29 cellular contexts compared by ENCODE assay signal in the genomic region with DNA sequence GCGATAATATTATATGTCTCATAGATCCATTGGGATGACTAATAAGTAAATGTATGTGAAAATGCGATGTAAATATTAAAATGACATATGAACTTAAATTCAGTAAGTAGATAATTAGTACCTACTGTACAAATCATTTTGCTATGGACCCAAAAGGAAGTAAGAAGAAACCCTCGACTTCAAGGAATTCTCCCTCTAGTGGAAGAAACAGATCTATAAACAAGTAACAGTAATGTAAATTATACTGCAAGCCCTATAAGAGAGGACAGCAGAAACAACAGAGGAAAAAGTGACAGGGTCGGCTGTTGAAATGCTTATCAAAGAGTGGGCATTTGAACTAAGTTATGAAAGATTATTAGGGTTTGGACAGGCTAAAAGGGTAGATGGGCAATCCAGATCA.
DNase-seq lines count a peak whose midpoint lies in the region; ATAC-seq and TF ChIP-seq lines count a peak whose summit lies in the region.
"Had no signal": no experiment of that assay in that cellular context is flagged by ENCODE, and none has a peak within 500 bp of the region (broad histone marks: within the 10 kb centered on the region; RNA-seq: fewer than 3 reads in every experiment).

No MANE protein-coding gene starts in this region.

- no TSS peak for BruUV-seq in MCF 10A (replicated peaks; lab: Mats Ljungman, UMichigan)

- no peaks in the 10 kb centered on the region for H3K79me2 ChIP-seq in osteoblast (ENCODE audit: insufficient read depth, low read length)

- H3K27ac ChIP-seq in breast epithelium (no peak overlapping the region), endodermal cell (ENCODE audit: low read depth, low read length) (no peak overlapping the region), osteoblast (ENCODE audit: low read depth, low read length) (no peak overlapping the region)
- H3K27ac ChIP-seq: BLaER1 treated with 17β-estradiol and CSF1 and Interleukin-3, amounts not matched to agents 10 nM and 100 nM; dorsolateral prefrontal cortex; epithelial cell of prostate; left ventricle myocardium inferior had no signal

- 60 to 95% methylated on average over 1 of the region's 4 CpGs for WGBS in endodermal cell (ENCODE audit: insufficient coverage in 1 of 2, insufficient read length in 1 of 2), 2 experiments

- no peak overlapping the region for H3K4me2 ChIP-seq in osteoblast (ENCODE audit: insufficient read depth, low read length)
- H3K4me2 ChIP-seq: BLaER1 treated with 17β-estradiol and CSF1 and Interleukin-3, amounts not matched to agents 10 nM and 100 nM had no signal

- DNase-seq in MCF 10A (ENCODE audit: unreplicated experiment) (peak; percentile 8), breast epithelium (ENCODE audit: low spot score in 2 of 2) (no peak), OCI-M1 (lab: John Stamatoyannopoulos, UW) (peak; percentile 77), endodermal cell (no peak), osteoblast (ENCODE audit: insufficient read length, low spot score, missing footprints) (no peak)
- DNase-seq in activated naive CD4-positive, alpha-beta T cell treated with anti-CD3 and anti-CD28 coated beads for 36 hours = no peak
- no peak for DNase-seq in T-helper 2 cell treated with Interferon-gamma antibody and Interleukin-4, amounts not matched to agents 5 μg/mL and 100 μg/mL, for 36 hours (ENCODE audit: low spot score)
- DNase-seq: activated CD4-positive, alpha-beta T cell treated with anti-CD3 and anti-CD28 coated beads for 36 hours; activated CD8-positive, alpha-beta memory T cell treated with anti-CD3 and anti-CD28 coated beads for 24 hours; activated naive CD4-positive, alpha-beta T cell treated with anti-CD3 and anti-CD28 coated beads, Interleukin-2, amount 10 ng/mL, durations not matched to agents 7 days and 5 days; activated T-cell treated with anti-CD3 and anti-CD28 coated beads, Interleukin-2, amount 50 U/mL, for 48 hours; amygdala; central memory CD4-positive, alpha-beta T cell; dorsolateral prefrontal cortex; foreskin fibroblast; left ventricle myocardium inferior; mucosa of descending colon; NCI-H1105; NCI-H2107; NCI-H446 treated with DMSO at 0.1 percent for 48 hours; nephron progenitor cell; posterior cingulate gyrus; substantia nigra; T-cell had no signal

- H4K20me1 ChIP-seq in osteoblast (ENCODE audit: insufficient read depth, low read length) = no peaks in the 10 kb centered on the region
- H4K20me1 ChIP-seq: BLaER1 treated with 17β-estradiol and CSF1 and Interleukin-3, amounts not matched to agents 10 nM and 100 nM had no signal

- TF ChIP-seq CTCF in MCF 10A (IDR thresholded peaks at IDR 0.05; ENCODE audit: unreplicated experiment) (peak; percentile 15), breast epithelium (IDR thresholded peaks at IDR 0.05) (no peak), endodermal cell (conservative IDR thresholded peaks at IDR 0.05) (peak; percentile 69), osteoblast (IDR thresholded peaks at IDR 0.05; ENCODE audit: extremely low read depth, low read depth, low read length) (peak; percentile 7)

- CTCF ChIA-PET in MCF 10A (lab: Yijun Ruan, JAX) = interaction anchor here (0.6 to 2.6 kb wide), 2 partner anchors 9 to 76 kb away, joined by 3 to 16 read pairs; no protein-coding TSS in a partner anchor
- CTCF ChIA-PET in activated naive CD4-positive, alpha-beta T cell treated with anti-CD3 and anti-CD28 coated beads for 36 hours (lab: Charles Lee) = no interaction called here

- H3K4me3 Mint-ChIP-seq in MCF 10A (ENCODE audit: unreplicated experiment) (no peak overlapping the region), endodermal cell (no peak overlapping the region)
- H3K4me3 Mint-ChIP-seq in activated naive CD4-positive, alpha-beta T cell treated with anti-CD3 and anti-CD28 coated beads for 36 hours = no peak overlapping the region
- H3K4me3 Mint-ChIP-seq in T-helper 2 cell treated with Interferon-gamma antibody and Interleukin-4, amounts not matched to agents 5 μg/mL and 100 μg/mL, for 36 hours = no peak overlapping the region
- H3K4me3 Mint-ChIP-seq: activated CD4-positive, alpha-beta T cell treated with anti-CD3 and anti-CD28 coated beads for 36 hours; activated naive CD4-positive, alpha-beta T cell treated with anti-CD3 and anti-CD28 coated beads, Interleukin-2, amount 10 ng/mL, durations not matched to agents 7 days and 5 days; nephron progenitor cell; T-cell had no signal

- H3K27me3 Mint-ChIP-seq in MCF 10A (ENCODE audit: insufficient read depth, unreplicated experiment) = no peaks in the 10 kb centered on the region
- H3K27me3 Mint-ChIP-seq in endodermal cell (ENCODE audit: insufficient read depth) = peaks cover 3% of the 10 kb centered on the region
- peaks cover 5% of the 10 kb centered on the region for H3K27me3 Mint-ChIP-seq in activated naive CD4-positive, alpha-beta T cell treated with anti-CD3 and anti-CD28 coated beads for 36 hours (ENCODE audit: low read depth)
- H3K27me3 Mint-ChIP-seq in T-helper 2 cell treated with Interferon-gamma antibody and Interleukin-4, amounts not matched to agents 5 μg/mL and 100 μg/mL, for 36 hours (ENCODE audit: low read depth) = peaks cover 6% of the 10 kb centered on the region

- H3K4me1 ChIP-seq in breast epithelium = no peaks in the 10 kb centered on the region
- no peaks in the 10 kb centered on the region for H3K4me1 ChIP-seq in endodermal cell (ENCODE audit: control insufficient read depth, insufficient read depth, low read length)
- no peaks in the 10 kb centered on the region for H3K4me1 ChIP-seq in osteoblast (ENCODE audit: insufficient read depth, low read length)
- H3K4me1 ChIP-seq: BLaER1 treated with 17β-estradiol and CSF1 and Interleukin-3, amounts not matched to agents 10 nM and 100 nM; left ventricle myocardium inferior had no signal

- no peak for ATAC-seq in HG03469 (IDR thresholded peaks at IDR 0.05; ENCODE audit: unreplicated experiment)
- ATAC-seq: activated CD4-positive, alpha-beta T cell treated with anti-CD3 and anti-CD28 coated beads for 36 hours; K562; mucosa of descending colon; Right ventricle myocardium inferior; T-cell had no signal

- no peaks in the 10 kb centered on the region for H3K4me1 Mint-ChIP-seq in MCF 10A (ENCODE audit: insufficient read depth, unreplicated experiment)
- H3K4me1 Mint-ChIP-seq in endodermal cell = peaks cover 5% of the 10 kb centered on the region
- no peaks in the 10 kb centered on the region for H3K4me1 Mint-ChIP-seq in activated naive CD4-positive, alpha-beta T cell treated with anti-CD3 and anti-CD28 coated beads for 36 hours (ENCODE audit: low read depth)
- H3K4me1 Mint-ChIP-seq in T-helper 2 cell treated with Interferon-gamma antibody and Interleukin-4, amounts not matched to agents 5 μg/mL and 100 μg/mL, for 36 hours (ENCODE audit: low read depth) = no peaks in the 10 kb centered on the region
- H3K4me1 Mint-ChIP-seq: activated CD4-positive, alpha-beta T cell treated with anti-CD3 and anti-CD28 coated beads for 36 hours; activated naive CD4-positive, alpha-beta T cell treated with anti-CD3 and anti-CD28 coated beads, Interleukin-2, amount 10 ng/mL, durations not matched to agents 7 days and 5 days; nephron progenitor cell; T-cell had no signal

- H3K4me3 ChIP-seq in breast epithelium (no peak overlapping the region), endodermal cell (ENCODE audit: low read length) (no peak overlapping the region), osteoblast (ENCODE audit: insufficient read depth, low read length) (no peak overlapping the region)
- H3K4me3 ChIP-seq: BLaER1 treated with 17β-estradiol and CSF1 and Interleukin-3, amounts not matched to agents 10 nM and 100 nM; dorsolateral prefrontal cortex; K562; left ventricle myocardium inferior; mucosa of descending colon had no signal

- H2AFZ ChIP-seq in osteoblast (ENCODE audit: low read length) = no peak overlapping the region

- intact Hi-C loops in MCF 10A (cut with micrococcal nuclease) (no loop called here), breast epithelium (cut with DNase I; ENCODE audit: low total_unique reads) (no loop called here)
- intact Hi-C loops in activated naive CD4-positive, alpha-beta T cell treated with anti-CD3 and anti-CD28 coated beads for 36 hours (cut with micrococcal nuclease) = no loop called here

- H3K36me3 Mint-ChIP-seq in MCF 10A (ENCODE audit: insufficient read depth, unreplicated experiment) (no peaks in the 10 kb centered on the region), endodermal cell (ENCODE audit: low read depth) (no peaks in the 10 kb centered on the region)
- no peaks in the 10 kb centered on the region for H3K36me3 Mint-ChIP-seq in activated naive CD4-positive, alpha-beta T cell treated with anti-CD3 and anti-CD28 coated beads for 36 hours (ENCODE audit: low read depth)
- no peaks in the 10 kb centered on the region for H3K36me3 Mint-ChIP-seq in T-helper 2 cell treated with Interferon-gamma antibody and Interleukin-4, amounts not matched to agents 5 μg/mL and 100 μg/mL, for 36 hours (ENCODE audit: low read depth)
- H3K36me3 Mint-ChIP-seq: activated naive CD4-positive, alpha-beta T cell treated with anti-CD3 and anti-CD28 coated beads, Interleukin-2, amount 10 ng/mL, durations not matched to agents 7 days and 5 days; T-cell had no signal

- H3K36me3 ChIP-seq in breast epithelium (no peaks in the 10 kb centered on the region), endodermal cell (ENCODE audit: control insufficient read depth, insufficient read depth, low read length) (no peaks in the 10 kb centered on the region), osteoblast (ENCODE audit: insufficient read depth, low read length) (no peaks in the 10 kb centered on the region)
- H3K36me3 ChIP-seq: BLaER1 treated with 17β-estradiol and CSF1 and Interleukin-3, amounts not matched to agents 10 nM and 100 nM; left ventricle myocardium inferior had no signal

- H3K27ac Mint-ChIP-seq in MCF 10A (ENCODE audit: low read depth, unreplicated experiment) (no peak overlapping the region), endodermal cell (no peak overlapping the region)
- H3K27ac Mint-ChIP-seq in activated naive CD4-positive, alpha-beta T cell treated with anti-CD3 and anti-CD28 coated beads for 36 hours = no peak overlapping the region
- H3K27ac Mint-ChIP-seq in T-helper 2 cell treated with Interferon-gamma antibody and Interleukin-4, amounts not matched to agents 5 μg/mL and 100 μg/mL, for 36 hours = no peak overlapping the region
- H3K27ac Mint-ChIP-seq: activated CD4-positive, alpha-beta T cell treated with anti-CD3 and anti-CD28 coated beads for 36 hours; activated naive CD4-positive, alpha-beta T cell treated with anti-CD3 and anti-CD28 coated beads, Interleukin-2, amount 10 ng/mL, durations not matched to agents 7 days and 5 days; nephron progenitor cell; T-cell had no signal

- no peak overlapping the region for H3K9ac ChIP-seq in endodermal cell (ENCODE audit: extremely low read depth, low read length, poor library complexity, severe bottlenecking)
- H3K9ac ChIP-seq: BLaER1 treated with 17β-estradiol and CSF1 and Interleukin-3, amounts not matched to agents 10 nM and 100 nM had no signal

- H3K27me3 ChIP-seq in breast epithelium = no peaks in the 10 kb centered on the region
- no peaks in the 10 kb centered on the region for H3K27me3 ChIP-seq in endodermal cell (ENCODE audit: control insufficient read depth, insufficient read depth, low read length, poor library complexity, severe bottlenecking)
- no peaks in the 10 kb centered on the region for H3K27me3 ChIP-seq in osteoblast (ENCODE audit: insufficient read depth, low read length)
- H3K27me3 ChIP-seq: BLaER1 treated with 17β-estradiol and CSF1 and Interleukin-3, amounts not matched to agents 10 nM and 100 nM; dorsolateral prefrontal cortex had no signal

- no peaks in the 10 kb centered on the region for H3K9me3 Mint-ChIP-seq in MCF 10A (ENCODE audit: unreplicated experiment)
- no peaks in the 10 kb centered on the region for H3K9me3 Mint-ChIP-seq in endodermal cell
- no peaks in the 10 kb centered on the region for H3K9me3 Mint-ChIP-seq in activated naive CD4-positive, alpha-beta T cell treated with anti-CD3 and anti-CD28 coated beads for 36 hours
- H3K9me3 Mint-ChIP-seq in T-helper 2 cell treated with Interferon-gamma antibody and Interleukin-4, amounts not matched to agents 5 μg/mL and 100 μg/mL, for 36 hours = no peaks in the 10 kb centered on the region
- H3K9me3 Mint-ChIP-seq: activated naive CD4-positive, alpha-beta T cell treated with anti-CD3 and anti-CD28 coated beads, Interleukin-2, amount 10 ng/mL, durations not matched to agents 7 days and 5 days; T-cell had no signal

- no peak for TF ChIP-seq POLR2A in breast epithelium (IDR thresholded peaks at IDR 0.05)

- H3K9me3 ChIP-seq in breast epithelium (no peaks in the 10 kb centered on the region), endodermal cell (ENCODE audit: control insufficient read depth, low read length) (no peaks in the 10 kb centered on the region), osteoblast (ENCODE audit: low read depth, low read length) (no peaks in the 10 kb centered on the region)
- H3K9me3 ChIP-seq: BLaER1 treated with 17β-estradiol and CSF1 and Interleukin-3, amounts not matched to agents 10 nM and 100 nM; mucosa of descending colon had no signal

- POLR2A ChIA-PET in MCF 10A (lab: Yijun Ruan, JAX) = no interaction called here

Comparison
In these comparisons a context has a peak if more than half of its experiments do, and no peak if none do; other contexts are left out.
1. DNase-seq: peak in MCF 10A (single experiment) and OCI-M1 (single experiment); none in breast epithelium (0 of 2), endodermal cell (single experiment), osteoblast (single experiment), activated naive CD4-positive, alpha-beta T cell treated with anti-CD3 and anti-CD28 coated beads for 36 hours (single experiment) and T-helper 2 cell treated with Interferon-gamma antibody and Interleukin-4, amounts not matched to agents 5 μg/mL and 100 μg/mL, for 36 hours (single experiment).
2. CTCF ChIP-seq: peak in MCF 10A (single experiment), endodermal cell (single experiment) and osteoblast (single experiment); none in breast epithelium (0 of 3).